ENCODE assay signal across 15 cellular contexts in the genomic region with DNA sequence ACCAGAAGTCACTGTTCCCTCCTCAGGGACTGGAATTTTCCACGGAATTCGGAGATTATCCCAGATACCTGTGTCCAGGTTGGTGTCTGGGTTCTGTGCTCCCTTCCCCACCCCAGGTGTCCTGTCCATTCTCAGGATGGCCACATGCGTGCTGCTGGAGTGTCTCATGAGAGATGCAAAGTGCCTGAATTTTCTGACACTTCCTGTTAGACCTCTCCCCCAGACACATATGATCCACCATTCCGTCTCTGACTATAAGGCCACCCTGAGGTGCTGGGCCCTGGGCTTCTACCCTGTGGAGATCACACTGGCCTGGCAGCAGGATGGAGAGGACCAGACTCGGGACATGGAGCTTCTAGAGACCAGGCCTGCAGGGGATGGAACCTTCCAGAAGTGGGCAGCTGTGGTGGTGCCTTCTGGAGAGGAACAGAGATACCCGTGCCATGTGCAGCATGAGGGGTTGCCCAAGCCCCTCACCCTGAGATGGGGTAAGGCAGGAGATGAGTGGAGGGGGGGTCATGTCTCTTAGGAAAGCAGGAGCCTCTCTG. TPM values are rescaled to one million over a fixed set of nuclear protein-coding genes. Genes with fewer than 3 reads are reported as not detected.
DNase-seq lines count a peak whose midpoint lies in the region; ATAC-seq and TF ChIP-seq lines count a peak whose summit lies in the region.
"Had no signal": no experiment of that assay in that cellular context is flagged by ENCODE, and none has a peak within 500 bp of the region (broad histone marks: within the 10 kb centered on the region; RNA-seq: fewer than 3 reads in every experiment).

No MANE protein-coding gene starts in this region.

- POLR2A ChIA-PET in activated CD4-positive, alpha-beta memory T cell treated with anti-CD3 and anti-CD28 coated beads, Interleukin-2, amount 10 ng/mL, durations not matched to agents 7 days and 5 days (lab: Charles Lee): interaction anchor here (1.1 to 2.8 kb wide), 3 partner anchors 14 to 37 kb away, joined by 5 to 24 read pairs (median 17); a partner anchor contains a TSS

- H3K4me1 Mint-ChIP-seq in T-helper 1 cell treated with Interleukin-12 subunit alpha and Interleukin-12 subunit beta and Interleukin-4 antibody, amounts not matched to agents 30 μg/mL and 1 μg/mL, for 36 hours (ENCODE audit: low read depth): peaks cover 29% of the 10 kb centered on the region
- H3K4me1 Mint-ChIP-seq in CD14-positive monocyte (peaks cover 31% of the 10 kb centered on the region), glutamatergic neuron (ENCODE audit: low read depth, unreplicated experiment) (peaks cover 3% of the 10 kb centered on the region)
- H3K4me1 Mint-ChIP-seq in activated CD4-positive, alpha-beta memory T cell treated with anti-CD3 and anti-CD28 coated beads, Interleukin-2, amount 10 ng/mL, durations not matched to agents 7 days and 5 days: peaks cover 36% of the 10 kb centered on the region

- no peak for ATAC-seq in activated CD4-positive, CD25-positive, alpha-beta regulatory T cell treated with anti-CD3 and anti-CD28 coated beads, Interleukin-2, amount 50 U/mL, for 24 hours

- peak overlapping the region; percentile 98 for H3K27ac Mint-ChIP-seq in T-helper 1 cell treated with Interleukin-12 subunit alpha and Interleukin-12 subunit beta and Interleukin-4 antibody, amounts not matched to agents 30 μg/mL and 1 μg/mL, for 36 hours
- peak overlapping the region in 4 of 7 donors; percentile 9 to 98 (median 66) for H3K27ac Mint-ChIP-seq in CD14-positive monocyte
- H3K27ac Mint-ChIP-seq in activated CD4-positive, alpha-beta memory T cell treated with anti-CD3 and anti-CD28 coated beads, Interleukin-2, amount 10 ng/mL, durations not matched to agents 7 days and 5 days: no peak overlapping the region
- no peak overlapping the region for H3K27ac Mint-ChIP-seq in glutamatergic neuron (ENCODE audit: unreplicated experiment)

- TF ChIP-seq CTCF in CD14-positive monocyte (IDR thresholded peaks at IDR 0.05) (no peak), glutamatergic neuron (IDR thresholded peaks at IDR 0.05; ENCODE audit: partially characterized antibody, unreplicated experiment) (no peak)

- intact Hi-C loops in CD14-positive monocyte (cut with micrococcal nuclease): loop anchor here (2.0 to 10.0 kb wide), 3 partner anchors 13 to 137 kb away; a partner anchor contains a TSS

- CTCF ChIA-PET in activated CD4-positive, alpha-beta memory T cell treated with anti-CD3 and anti-CD28 coated beads, Interleukin-2, amount 10 ng/mL, durations not matched to agents 7 days and 5 days (lab: Charles Lee): no interaction called here

- peak overlapping the region; percentile 92 for H3K4me3 Mint-ChIP-seq in T-helper 1 cell treated with Interleukin-12 subunit alpha and Interleukin-12 subunit beta and Interleukin-4 antibody, amounts not matched to agents 30 μg/mL and 1 μg/mL, for 36 hours
- peak overlapping the region in 1 of 2 donors; percentile 89 for H3K4me3 Mint-ChIP-seq in CD14-positive monocyte
- H3K4me3 Mint-ChIP-seq in activated CD4-positive, alpha-beta memory T cell treated with anti-CD3 and anti-CD28 coated beads, Interleukin-2, amount 10 ng/mL, durations not matched to agents 7 days and 5 days: peak overlapping the region; percentile 84
- peak overlapping the region; percentile 88 for H3K4me3 Mint-ChIP-seq in glutamatergic neuron (ENCODE audit: unreplicated experiment)

- H3K9me3 Mint-ChIP-seq in T-helper 1 cell treated with Interleukin-12 subunit alpha and Interleukin-12 subunit beta and Interleukin-4 antibody, amounts not matched to agents 30 μg/mL and 1 μg/mL, for 36 hours: no peaks in the 10 kb centered on the region
- H3K9me3 Mint-ChIP-seq in CD14-positive monocyte: peaks cover 0 to 2% (median 0%) of the 10 kb centered on the region in 7 donors
- H3K9me3 Mint-ChIP-seq in activated CD4-positive, alpha-beta memory T cell treated with anti-CD3 and anti-CD28 coated beads, Interleukin-2, amount 10 ng/mL, durations not matched to agents 7 days and 5 days: no peaks in the 10 kb centered on the region
- H3K9me3 Mint-ChIP-seq in glutamatergic neuron (ENCODE audit: unreplicated experiment): peaks cover 4% of the 10 kb centered on the region

- DNase-seq in T-helper 1 cell: no peak
- DNase-seq in CD14-positive monocyte (ENCODE audit: low spot score): no peak
- DNase-seq in activated CD4-positive, alpha-beta memory T cell treated with anti-CD3 and anti-CD28 coated beads, Interleukin-2, amount 10 ng/mL, durations not matched to agents 7 days and 5 days: no peak
- no peak for DNase-seq in glutamatergic neuron
- DNase-seq in AG08395 (ENCODE audit: low spot score): no peak
- no peak for DNase-seq in NCI-H524 (lab: John Stamatoyannopoulos, UW)
- DNase-seq: activated CD4-positive, alpha-beta T cell treated with anti-CD3 and anti-CD28 coated beads, Interleukin-2, amount 50 U/mL, for 4 hours; brain microvascular endothelial cell; EL; GM23248; Kasumi-1; midbrain; spleen had no signal

- H3K36me3 Mint-ChIP-seq in T-helper 1 cell treated with Interleukin-12 subunit alpha and Interleukin-12 subunit beta and Interleukin-4 antibody, amounts not matched to agents 30 μg/mL and 1 μg/mL, for 36 hours (ENCODE audit: low read depth): peaks cover 18% of the 10 kb centered on the region
- H3K36me3 Mint-ChIP-seq in CD14-positive monocyte (peaks cover 6 to 8% of the 10 kb centered on the region in 2 donors), glutamatergic neuron (ENCODE audit: unreplicated experiment) (no peaks in the 10 kb centered on the region)
- H3K36me3 Mint-ChIP-seq in activated CD4-positive, alpha-beta memory T cell treated with anti-CD3 and anti-CD28 coated beads, Interleukin-2, amount 10 ng/mL, durations not matched to agents 7 days and 5 days (ENCODE audit: low read depth): peaks cover 9% of the 10 kb centered on the region

- no peaks in the 10 kb centered on the region for H3K27me3 Mint-ChIP-seq in T-helper 1 cell treated with Interleukin-12 subunit alpha and Interleukin-12 subunit beta and Interleukin-4 antibody, amounts not matched to agents 30 μg/mL and 1 μg/mL, for 36 hours (ENCODE audit: low read depth)
- H3K27me3 Mint-ChIP-seq in CD14-positive monocyte (ENCODE audit: low read depth in 3 of 3) (no peaks in the 10 kb centered on the region), glutamatergic neuron (ENCODE audit: unreplicated experiment) (peaks cover 9% of the 10 kb centered on the region)
- no peaks in the 10 kb centered on the region for H3K27me3 Mint-ChIP-seq in activated CD4-positive, alpha-beta memory T cell treated with anti-CD3 and anti-CD28 coated beads, Interleukin-2, amount 10 ng/mL, durations not matched to agents 7 days and 5 days

RNA-seq across cellular contexts. Expression of a gene that starts 14.4 kb away (rescaled TPM):
- polyA plus RNA-seq in CD14-positive monocyte: 1,000 to 10,000 TPM; 1,518 to 2,788 TPM
- total RNA-seq in activated CD4-positive, alpha-beta memory T cell treated with anti-CD3 and anti-CD28 coated beads, Interleukin-2, amount 10 ng/mL, durations not matched to agents 7 days and 5 days: 1,000 to 10,000 TPM; 2,531 to 2,553 TPM
- total RNA-seq in glutamatergic neuron (ENCODE audit: unreplicated experiment): 60.2 TPM

Comparison
In these comparisons a context has a peak if more than half of its experiments do, and no peak if none do; other contexts are left out.
1. H3K27ac Mint-ChIP-seq: peak in T-helper 1 cell treated with Interleukin-12 subunit alpha and Interleukin-12 subunit beta and Interleukin-4 antibody, amounts not matched to agents 30 μg/mL and 1 μg/mL, for 36 hours (single experiment) and CD14-positive monocyte (4 of 7); none in activated CD4-positive, alpha-beta memory T cell treated with anti-CD3 and anti-CD28 coated beads, Interleukin-2, amount 10 ng/mL, durations not matched to agents 7 days and 5 days (single experiment) and glutamatergic neuron (single experiment).
2. RNA of a gene that starts 14.4 kb away (total RNA-seq): 2,531 to 2,553 TPM in activated CD4-positive, alpha-beta memory T cell treated with anti-CD3 and anti-CD28 coated beads, Interleukin-2, amount 10 ng/mL, durations not matched to agents 7 days and 5 days; 60.2 TPM in glutamatergic neuron (single experiment); every median in the first group is over 10 times any median in the second.